In the genomic region with DNA sequence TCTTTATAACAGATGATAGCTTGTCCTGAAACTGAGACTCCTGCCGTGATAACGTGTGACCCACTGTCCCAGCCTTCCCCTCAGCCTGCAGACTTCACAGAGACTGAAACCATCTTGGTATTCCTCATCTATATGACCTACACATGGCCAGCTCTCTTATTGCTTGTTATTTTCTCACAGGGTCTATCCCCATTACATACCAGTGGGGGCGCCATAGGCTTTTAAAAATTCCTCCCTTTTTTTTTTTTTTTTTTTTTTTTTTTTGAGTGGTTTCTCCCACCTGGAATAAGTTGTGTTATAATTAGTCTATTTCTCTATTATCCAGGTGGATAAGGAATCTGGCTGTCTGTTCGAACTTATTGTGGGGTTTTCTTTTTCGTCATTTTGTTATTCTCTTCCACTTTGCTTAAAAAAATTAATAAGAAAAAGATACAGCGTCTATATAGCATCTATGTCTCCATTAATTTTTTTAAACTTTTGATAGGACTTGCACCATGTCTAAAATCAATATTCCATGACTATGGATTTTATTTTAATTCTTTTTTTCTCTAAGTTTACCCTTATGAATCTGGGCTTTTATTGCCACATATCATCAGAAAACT, we compare ENCODE assay signal across 9 cellular contexts. TPM values are rescaled to one million over a fixed set of nuclear protein-coding genes. Genes with fewer than 3 reads are reported as not detected.
DNase-seq lines count a peak whose midpoint lies in the region; ATAC-seq and TF ChIP-seq lines count a peak whose summit lies in the region.
"Had no signal": no experiment of that assay in that cellular context is flagged by ENCODE, and none has a peak within 500 bp of the region (broad histone marks: within the 10 kb centered on the region; RNA-seq: fewer than 3 reads in every experiment).

No MANE protein-coding gene starts in this region.

- 78% methylated on average over 6 of the region's 6 CpGs for WGBS in liver

- peaks cover 6% of the 10 kb centered on the region for H3K4me1 Mint-ChIP-seq in Calu3 (ENCODE audit: low read depth, unreplicated experiment)

- H3K36me3 ChIP-seq in liver (ENCODE audit: control insufficient read depth in 4 of 4, insufficient read depth in 3 of 4, low read depth in 1 of 4, low read length in 3 of 4): peaks cover 0 to 4% (median 1%) of the 10 kb centered on the region in 4 donors

- no peaks in the 10 kb centered on the region for H3K9me3 Mint-ChIP-seq in Calu3 (ENCODE audit: low read depth, unreplicated experiment)

- H3K27me3 ChIP-seq in liver (ENCODE audit: control insufficient read depth in 4 of 4, insufficient read depth in 4 of 4, low read length in 3 of 4): no peaks in the 10 kb centered on the region

- BruUV-seq in Calu3 (replicated peaks; lab: Mats Ljungman, UMichigan): no TSS peak

- no peaks in the 10 kb centered on the region for H3K9me3 ChIP-seq in liver (ENCODE audit: control insufficient read depth in 4 of 4, low read length in 3 of 4)

- no peaks in the 10 kb centered on the region for H3K27me3 Mint-ChIP-seq in Calu3 (ENCODE audit: unreplicated experiment)

- intact Hi-C loops in Calu3 (cut with micrococcal nuclease; ENCODE audit: unreplicated experiment): no loop called here

- CTCF ChIA-PET in Calu3 (lab: Charles Lee): interaction anchor here (0.5 to 0.9 kb wide), 10 partner anchors 37 to 940 kb away, joined by 3 to 6 read pairs (median 3); no protein-coding TSS in a partner anchor

- no peak for ATAC-seq in HG02884 (IDR thresholded peaks at IDR 0.05; ENCODE audit: unreplicated experiment)

- H3K27ac ChIP-seq in liver (ENCODE audit: low read depth in 1 of 2, low read length in 2 of 2): no peak overlapping the region
- H3K27ac ChIP-seq: dorsolateral prefrontal cortex had no signal

- DNase-seq in Calu3 (peak; percentile 10), HT1080 (ENCODE audit: low read depth) (peak; percentile 2), 8988T (no peak), DMS79 (lab: John Stamatoyannopoulos, UW) (no peak), DMS79 treated with DMSO at 0.1 percent for 48 hours (lab: John Stamatoyannopoulos, UW) (no peak)
- DNase-seq: dorsolateral prefrontal cortex had no signal

- TF ChIP-seq CTCF in Calu3 (IDR thresholded peaks at IDR 0.05; ENCODE audit: unreplicated experiment) (no peak), WI38 (IDR thresholded peaks at IDR 0.05; ENCODE audit: low read depth, low read length) (peak; percentile 36; the same call in 1 of the 2 replicates), liver (IDR thresholded peaks at IDR 0.05; ENCODE audit: low read depth, low read length, missing input control) (peak; percentile 39)

- H3K36me3 Mint-ChIP-seq in Calu3 (ENCODE audit: insufficient read depth, unreplicated experiment): no peaks in the 10 kb centered on the region

- peaks cover 0 to 3% (median 2%) of the 10 kb centered on the region in 4 donors for H3K4me1 ChIP-seq in liver (ENCODE audit: control insufficient read depth in 4 of 4, insufficient read depth in 4 of 4, low read length in 3 of 4)

- peak; percentile 56 to 63 for TF ChIP-seq RAD21 in liver (IDR thresholded peaks at IDR 0.05)

- H3K4me3 Mint-ChIP-seq in Calu3 (ENCODE audit: low read depth, unreplicated experiment): no peak overlapping the region

- H3K9ac ChIP-seq in liver (ENCODE audit: low read depth in 1 of 2, low read length in 2 of 2): no peak overlapping the region

- H3K27ac Mint-ChIP-seq in Calu3 (ENCODE audit: unreplicated experiment): no peak overlapping the region

- H3K4me3 ChIP-seq in WI38 (ENCODE audit: low read depth, low read length): no peak overlapping the region
- H3K4me3 ChIP-seq in liver (ENCODE audit: low read depth in 1 of 3, low read length in 3 of 3): no peak overlapping the region
- H3K4me3 ChIP-seq: dorsolateral prefrontal cortex had no signal

TF ChIP-seq in liver, 16 proteins besides CTCF, POLR2A, EP300 and RAD21:
- TF ChIP-seq, protein P1, sequence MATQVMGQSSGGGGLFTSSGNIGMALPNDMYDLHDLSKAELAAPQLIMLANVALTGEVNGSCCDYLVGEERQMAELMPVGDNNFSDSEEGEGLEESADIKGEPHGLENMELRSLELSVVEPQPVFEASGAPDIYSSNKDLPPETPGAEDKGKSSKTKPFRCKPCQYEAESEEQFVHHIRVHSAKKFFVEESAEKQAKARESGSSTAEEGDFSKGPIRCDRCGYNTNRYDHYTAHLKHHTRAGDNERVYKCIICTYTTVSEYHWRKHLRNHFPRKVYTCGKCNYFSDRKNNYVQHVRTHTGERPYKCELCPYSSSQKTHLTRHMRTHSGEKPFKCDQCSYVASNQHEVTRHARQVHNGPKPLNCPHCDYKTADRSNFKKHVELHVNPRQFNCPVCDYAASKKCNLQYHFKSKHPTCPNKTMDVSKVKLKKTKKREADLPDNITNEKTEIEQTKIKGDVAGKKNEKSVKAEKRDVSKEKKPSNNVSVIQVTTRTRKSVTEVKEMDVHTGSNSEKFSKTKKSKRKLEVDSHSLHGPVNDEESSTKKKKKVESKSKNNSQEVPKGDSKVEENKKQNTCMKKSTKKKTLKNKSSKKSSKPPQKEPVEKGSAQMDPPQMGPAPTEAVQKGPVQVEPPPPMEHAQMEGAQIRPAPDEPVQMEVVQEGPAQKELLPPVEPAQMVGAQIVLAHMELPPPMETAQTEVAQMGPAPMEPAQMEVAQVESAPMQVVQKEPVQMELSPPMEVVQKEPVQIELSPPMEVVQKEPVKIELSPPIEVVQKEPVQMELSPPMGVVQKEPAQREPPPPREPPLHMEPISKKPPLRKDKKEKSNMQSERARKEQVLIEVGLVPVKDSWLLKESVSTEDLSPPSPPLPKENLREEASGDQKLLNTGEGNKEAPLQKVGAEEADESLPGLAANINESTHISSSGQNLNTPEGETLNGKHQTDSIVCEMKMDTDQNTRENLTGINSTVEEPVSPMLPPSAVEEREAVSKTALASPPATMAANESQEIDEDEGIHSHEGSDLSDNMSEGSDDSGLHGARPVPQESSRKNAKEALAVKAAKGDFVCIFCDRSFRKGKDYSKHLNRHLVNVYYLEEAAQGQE (IDR thresholded peaks at IDR 0.05): no peak
- TF ChIP-seq HNF4G (IDR thresholded peaks at IDR 0.05): no peak
- no peak for TF ChIP-seq FOXA1 (IDR thresholded peaks at IDR 0.05)
- TF ChIP-seq HNF4A (conservative IDR thresholded peaks at IDR 0.05): no peak
- TF ChIP-seq FOXA2 (IDR thresholded peaks at IDR 0.05): no peak
TF ChIP-seq in liver: peak in this region for 0.

RNA-seq across cellular contexts. Expression of a gene that starts 47.2 kb away (rescaled TPM):
- total RNA-seq in Calu3 (2022): 6.9 and 9.0 TPM in 2 replicates
- not detected in 2 replicates for total RNA-seq in HT1080 (2014; rRNA removed; shearing (Covaris generic))
- not detected in 2 replicates for polyA plus RNA-seq in HT1080 (2015; cell fraction: cytosol; rRNA removed)
- polyA plus RNA-seq in HT1080 (2015; cell fraction: nucleus; rRNA removed): not detected in 2 replicates
- total RNA-seq in liver: 10 to 100 TPM; 11.9 to 32.6 TPM
- polyA plus RNA-seq in liver: 10 to 100 TPM; 11.3 to 16.7 TPM

RNA-seq across cellular contexts. Expression of a gene that starts 53.2 kb away (rescaled TPM):
- 42.0 and 47.8 TPM in 2 replicates for total RNA-seq in Calu3 (2022)
- total RNA-seq in HT1080 (2014; rRNA removed; shearing (Covaris generic)): 1.0 and 5.1 TPM in 2 replicates
- polyA plus RNA-seq in HT1080 (2015; cell fraction: cytosol; rRNA removed): 4.6 and 6.6 TPM in 2 replicates
- 5.1 and 5.9 TPM in 2 replicates for polyA plus RNA-seq in HT1080 (2015; cell fraction: nucleus; rRNA removed)
- total RNA-seq in liver: 10 to 100 TPM; 19.4 to 42.4 TPM
- polyA plus RNA-seq in liver: 10 to 100 TPM; 11.3 to 19.5 TPM

Comparison
In these comparisons a context has a peak if more than half of its experiments do, and no peak if none do; other contexts are left out.
1. DNase-seq: peak in Calu3 (single experiment) and HT1080 (single experiment); none in 8988T (single experiment), DMS79 (single experiment) and DMS79 treated with DMSO at 0.1 percent for 48 hours (single experiment).